Comparison of ENCODE assay signal across 8 cellular contexts in genomic region chr18:11995445-11996189, GRCh38. TPM values are rescaled to one million over a fixed set of nuclear protein-coding genes. Genes with fewer than 3 reads are reported as not detected.
DNase-seq lines count a peak whose midpoint lies in the region; ATAC-seq and TF ChIP-seq lines count a peak whose summit lies in the region.

No MANE protein-coding gene starts in this region.

- ATAC-seq in GM19467 (IDR thresholded peaks at IDR 0.05; ENCODE audit: unreplicated experiment), result peak; percentile 73

- peak overlapping the region; percentile 60 for H3K27ac Mint-ChIP-seq in glutamatergic neuron (ENCODE audit: unreplicated experiment)

- no peak overlapping the region for H2AFZ ChIP-seq in parathyroid adenoma

- H3K4me3 ChIP-seq in HUES64 (ENCODE audit: low read length) (peak overlapping the region; percentile 29), parathyroid adenoma (ENCODE audit: low read depth, low read length) (no peak overlapping the region)

- DNase-seq in COR-L47 (lab: John Stamatoyannopoulos, UW) (peak; percentile 62), SHP77 treated with DMSO at 0.1 percent for 48 hours (lab: John Stamatoyannopoulos, UW) (peak; percentile 57), glutamatergic neuron (peak; percentile 81), amniotic stem cell (lab: John Stamatoyannopoulos, UW) (no peak)
- peak; percentile 58 for DNase-seq in activated naive CD4-positive, alpha-beta T cell treated with anti-CD3 and anti-CD28 coated beads, Interleukin-2, amount 50 U/mL, for 16 hours

- H3K36me3 ChIP-seq in HUES64 (ENCODE audit: insufficient read depth, low read length) (peaks cover 16% of the 10 kb centered on the region), parathyroid adenoma (ENCODE audit: control insufficient read depth, insufficient read depth, low read length) (no peaks in the 10 kb centered on the region)

- no peak overlapping the region for H3K9ac ChIP-seq in HUES64 (ENCODE audit: low read depth, low read length)
- no peak overlapping the region for H3K9ac ChIP-seq in parathyroid adenoma

- H3K4me1 Mint-ChIP-seq in glutamatergic neuron (ENCODE audit: low read depth, unreplicated experiment), result peaks cover 42% of the 10 kb centered on the region

- peak overlapping the region; percentile 5 for H3K4me3 Mint-ChIP-seq in glutamatergic neuron (ENCODE audit: unreplicated experiment)

- no peak overlapping the region for H3K4me2 ChIP-seq in parathyroid adenoma (ENCODE audit: low read length)

- H3K9me3 ChIP-seq in HUES64 (ENCODE audit: insufficient read depth, low read depth, low read length) (no peaks in the 10 kb centered on the region), parathyroid adenoma (ENCODE audit: control insufficient read depth, low read length) (no peaks in the 10 kb centered on the region)

- H3K36me3 Mint-ChIP-seq in glutamatergic neuron (ENCODE audit: unreplicated experiment), result no peaks in the 10 kb centered on the region

- H3K27me3 ChIP-seq in HUES64 (ENCODE audit: insufficient read depth, low read length), result no peaks in the 10 kb centered on the region
- no peaks in the 10 kb centered on the region for H3K27me3 ChIP-seq in parathyroid adenoma (ENCODE audit: control insufficient read depth, insufficient read depth, low read length)

- 27% methylated on average over 9 of the region's 9 CpGs for WGBS in HUES64

- peaks cover 12% of the 10 kb centered on the region for H3K9me3 Mint-ChIP-seq in glutamatergic neuron (ENCODE audit: unreplicated experiment)

- peak overlapping the region; percentile 7; the same call in 1 of the 2 replicates for H3K27ac ChIP-seq in HUES64 (ENCODE audit: low read depth, low read length)
- H3K27ac ChIP-seq in parathyroid adenoma, result no peak overlapping the region

- H3K4me1 ChIP-seq in HUES64 (ENCODE audit: insufficient read depth, low read length) (peaks cover 6% of the 10 kb centered on the region; the same call in 1 of the 2 replicates), parathyroid adenoma (peaks cover 3% of the 10 kb centered on the region)

- peaks cover 2% of the 10 kb centered on the region for H3K27me3 Mint-ChIP-seq in glutamatergic neuron (ENCODE audit: unreplicated experiment)

- TF ChIP-seq CTCF in glutamatergic neuron (IDR thresholded peaks at IDR 0.05; ENCODE audit: partially characterized antibody, unreplicated experiment) (peak; percentile 62), parathyroid adenoma (IDR thresholded peaks at IDR 0.05) (peak; percentile 78)

- peaks cover 5% of the 10 kb centered on the region for H3K79me2 ChIP-seq in parathyroid adenoma

RNA-seq across cellular contexts. Expression of gene IMPA2, which starts 14.3 kb away (rescaled TPM):
- polyA plus RNA-seq in HUES64 (2013, experiment 1 of 2), result 73.2 TPM
- polyA plus RNA-seq in HUES64 (2013, experiment 2 of 2), result 71.5 TPM
- total RNA-seq in glutamatergic neuron (ENCODE audit: unreplicated experiment), result 103 TPM
